Comparison of ENCODE assay signal across 1 cellular context in genomic region chr1:1920057-1920607, GRCh38.
A peak's percentile ranks its signal among the peaks of the same experiment; 100 is the strongest.
TF ChIP-seq lines count a peak whose summit lies in the region.

No MANE protein-coding gene starts in this region.

TF ChIP-seq in H1, 55 proteins besides CTCF, POLR2A, EP300 and RAD21:
- TF ChIP-seq SIRT6 (IDR thresholded peaks at IDR 0.05; ENCODE audit: low read length) (no peak), KDM4A (IDR thresholded peaks at IDR 0.05; ENCODE audit: low read depth, low read length, severe bottlenecking) (peak; percentile 42), SUZ12 (IDR thresholded peaks at IDR 0.05; ENCODE audit: low read length) (0 out of 2 replicates have a peak, but pooled peaks have one; percentile 23)
